Comparison of ENCODE assay signal across 8 cellular contexts in genomic region chr2:96868555-96869280, GRCh38. TPM values are rescaled to one million over a fixed set of nuclear protein-coding genes. Genes with fewer than 3 reads are reported as not detected.
DNase-seq lines count a peak whose midpoint lies in the region; ATAC-seq and TF ChIP-seq lines count a peak whose summit lies in the region.

No MANE protein-coding gene starts in this region.

- intact Hi-C loops in lower lobe of right lung (cut with DNase I): no loop called here

- peak overlapping the region; percentile 96 for H3K27ac ChIP-seq in lower lobe of right lung

- H3K4me3 ChIP-seq in GM08714 (ENCODE audit: low read length): peak overlapping the region; percentile 77
- H3K4me3 ChIP-seq in lower lobe of right lung: peak overlapping the region; percentile 97

- no peaks in the 10 kb centered on the region for H3K9me3 ChIP-seq in lower lobe of right lung

- ATAC-seq in HG02623 (IDR thresholded peaks at IDR 0.05; ENCODE audit: unreplicated experiment) (peak; percentile 41), lower lobe of right lung (peak; percentile 75 to 79), HG03108 (IDR thresholded peaks at IDR 0.05; ENCODE audit: unreplicated experiment) (no peak)

- H3K36me3 ChIP-seq in lower lobe of right lung: peaks cover 38% of the 10 kb centered on the region

- H3K4me1 ChIP-seq in lower lobe of right lung: peaks cover 63% of the 10 kb centered on the region

- peak; percentile 68 for TF ChIP-seq CTCF in lower lobe of right lung (IDR thresholded peaks at IDR 0.05)

- DNase-seq in NCI-H2227 (lab: John Stamatoyannopoulos, UW; ENCODE audit: unreplicated experiment) (peak; percentile 91), lower lobe of right lung (peak; percentile 89)
- DNase-seq in activated CD4-positive, alpha-beta T cell treated with anti-CD3 and anti-CD28 coated beads, Interleukin-2, amount 50 U/mL, for 1 hour: peak; percentile 55
- DNase-seq in effector CD8-positive, alpha-beta T cell (lab: John Stamatoyannopoulos, UW): peak; percentile 51
- peak; percentile 55 to 60 for DNase-seq in stimulated activated CD8-positive, alpha-beta memory T cell treated with anti-CD3 and anti-CD28 coated beads, Interleukin-2, amount 100 ng/mL, for 48 hours (ENCODE audit: low read depth in 2 of 2)

- no peaks in the 10 kb centered on the region for H3K27me3 ChIP-seq in lower lobe of right lung (ENCODE audit: low read depth)

RNA-seq across cellular contexts. Expression of gene SEMA4C, which starts 1.2 kb away (rescaled TPM):
- total RNA-seq in lower lobe of right lung: 24.3 TPM

RNA-seq across cellular contexts. Expression of gene ANKRD39, which starts 10.9 kb away (rescaled TPM):
- total RNA-seq in lower lobe of right lung: 9.4 TPM

RNA-seq across cellular contexts. Expression of gene ANKRD23, which starts 24.9 kb away (rescaled TPM):
- total RNA-seq in lower lobe of right lung: 3.5 TPM

RNA-seq across cellular contexts. Expression of gene CNNM3, which starts 52.6 kb away (rescaled TPM):
- total RNA-seq in lower lobe of right lung: 29.0 TPM
